In the genomic region with DNA sequence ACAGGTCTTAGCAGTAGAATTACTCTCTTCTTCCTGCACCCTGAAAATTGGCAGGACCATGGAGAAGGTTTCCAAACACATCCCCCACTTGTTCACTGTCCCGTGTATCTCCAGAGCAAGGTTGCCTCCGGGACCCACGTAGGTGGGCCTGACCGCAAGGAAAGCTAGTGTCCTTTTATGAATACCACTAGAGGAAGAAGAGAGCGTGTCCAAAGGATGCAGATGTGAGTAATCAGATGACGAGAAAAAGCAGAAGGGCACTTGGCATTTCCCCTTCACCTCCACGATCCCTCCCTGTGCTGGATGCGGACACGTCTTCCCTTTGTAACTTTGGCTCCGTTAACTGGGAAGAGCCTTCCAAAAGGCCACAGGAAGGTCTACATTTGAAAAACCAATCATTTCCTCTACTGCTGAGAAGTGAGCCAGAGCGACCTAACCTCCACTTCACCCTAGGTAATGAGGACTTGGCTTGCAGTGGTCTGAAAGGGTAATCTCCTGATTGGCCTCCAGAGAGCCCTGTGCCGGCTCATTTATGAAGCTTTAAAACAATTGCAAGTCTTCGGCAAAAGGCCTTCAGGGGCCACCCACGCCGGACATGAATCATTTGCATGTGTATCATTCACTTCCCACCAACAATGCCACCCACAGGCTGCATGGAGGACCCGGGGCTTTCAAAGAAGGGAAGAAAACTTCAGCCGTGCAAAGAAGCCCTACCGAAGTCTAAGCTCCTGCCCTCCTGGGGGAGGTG, we compare ENCODE assay signal across 12 cellular contexts. TPM values are rescaled to one million over a fixed set of nuclear protein-coding genes. Genes with fewer than 3 reads are reported as not detected.
DNase-seq lines count a peak whose midpoint lies in the region.
"Had no signal": no experiment of that assay in that cellular context is flagged by ENCODE, and none has a peak within 500 bp of the region (broad histone marks: within the 10 kb centered on the region; RNA-seq: fewer than 3 reads in every experiment).

No MANE protein-coding gene starts in this region.

- DNase-seq in CD1c-positive myeloid dendritic cell (ENCODE audit: extremely low spot score) (peak; percentile 62), M059J (ENCODE audit: low read depth) (peak; percentile 63), dedifferentiated amniotic fluid mesenchymal stem cell (ENCODE audit: extremely low spot score) (peak; percentile 38), lung microvascular endothelial cell (ENCODE audit: low read depth in 2 of 2) (peak; percentile 87 to 93), NCI-H82 treated with DMSO at 0.1 percent for 48 hours (lab: John Stamatoyannopoulos, UW; ENCODE audit: unreplicated experiment) (no peak), NCI-H1694 (lab: John Stamatoyannopoulos, UW) (no peak), cerebellar nuclear complex (lab: John Stamatoyannopoulos, UW) (no peak), NCI-H187 treated with DMSO at 0.1 percent for 48 hours (lab: John Stamatoyannopoulos, UW) (no peak)
- DNase-seq: activated T-cell treated with anti-CD3 and anti-CD28 coated beads, Interleukin-2, amount 50 U/mL, for 72 hours; CD4-positive, alpha-beta memory T cell; NCI-H1436 treated with DMSO at 0.1 percent for 48 hours; stimulated activated CD4-positive, alpha-beta T cell treated with anti-CD3 and anti-CD28 coated beads, Interleukin-12 subunit alpha, Interleukin-12 subunit beta, amount 100 ng/mL, for 4 hours had no signal

RNA-seq across cellular contexts. Expression of a gene that starts 55.4 kb away (rescaled TPM):
- total RNA-seq in M059J (2014; rRNA removed; shearing (Covaris generic)) = not detected in 2 replicates
- not detected in 2 replicates for total RNA-seq in lung microvascular endothelial cell
- total RNA-seq: activated T-cell treated with anti-CD3 and anti-CD28 coated beads, Interleukin-2, amount 50 U/mL, for 72 hours; CD4-positive, alpha-beta memory T cell had no signal

Comparison
In these comparisons a context has a peak if more than half of its experiments do, and no peak if none do; other contexts are left out.
1. DNase-seq: peak in CD1c-positive myeloid dendritic cell (single experiment), M059J (single experiment), dedifferentiated amniotic fluid mesenchymal stem cell (single experiment) and lung microvascular endothelial cell (2 of 2); none in NCI-H82 treated with DMSO at 0.1 percent for 48 hours (single experiment), NCI-H1694 (single experiment), cerebellar nuclear complex (0 of 2) and NCI-H187 treated with DMSO at 0.1 percent for 48 hours (single experiment).